6 cellular contexts compared by ENCODE assay signal in the genomic region with DNA sequence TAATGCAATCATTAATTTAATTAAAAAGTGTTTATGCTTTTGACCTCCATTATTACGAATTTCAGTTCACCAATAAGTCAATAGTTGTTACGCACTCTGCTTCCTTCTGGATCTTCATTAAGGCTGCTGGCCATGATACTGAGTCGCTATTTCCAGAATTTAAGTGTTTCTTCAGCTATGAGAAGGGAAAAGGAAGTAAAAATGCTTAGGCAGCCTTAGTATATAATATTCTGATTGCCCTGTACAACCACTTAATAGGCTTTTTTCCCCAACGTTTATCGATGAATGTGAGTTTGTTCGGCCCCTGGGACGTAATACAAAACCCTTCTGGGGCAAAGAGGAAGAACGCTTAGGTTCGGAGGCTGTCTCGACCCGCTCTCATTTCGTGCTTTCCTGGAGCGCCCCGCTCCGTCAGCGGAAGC. TPM values are rescaled to one million over a fixed set of nuclear protein-coding genes. Genes with fewer than 3 reads are reported as not detected.
DNase-seq lines count a peak whose midpoint lies in the region; ATAC-seq, FAIRE-seq and TF ChIP-seq lines count a peak whose summit lies in the region.

No MANE protein-coding gene starts in this region.

- peak overlapping the region; percentile 82 for H3K4me3 ChIP-seq in A549
- H3K4me3 ChIP-seq in brain microvascular endothelial cell (ENCODE audit: low read depth, low read length) = peak overlapping the region; percentile 89

- FAIRE-seq in A549 (lab: Jason Lieb, UNC) = no peak

- POLR2A ChIA-PET in A549 (lab: Yijun Ruan, JAX) = no interaction called here

- no peaks in the 10 kb centered on the region for H3K27me3 Mint-ChIP-seq in neural crest cell (ENCODE audit: low read depth)

- WGBS in A549 (ENCODE audit: missing lambda C conversion rate) = under 1% methylated on average over 13 of the region's 16 CpGs

- peaks cover 44% of the 10 kb centered on the region for H3K4me1 Mint-ChIP-seq in neural crest cell

- ATAC-seq in A549 (no peak), HG02981 (IDR thresholded peaks at IDR 0.05; ENCODE audit: unreplicated experiment) (peak; percentile 19)

- H3K4me3 Mint-ChIP-seq in neural crest cell = peak overlapping the region; percentile 97

- H3K9me3 Mint-ChIP-seq in neural crest cell = no peaks in the 10 kb centered on the region

- no peaks in the 10 kb centered on the region for H3K27me3 ChIP-seq in brain microvascular endothelial cell (replicated peaks)

- H3K4me1 ChIP-seq in A549 = peaks cover 21% of the 10 kb centered on the region; the same call in 2 of the 3 replicates

- TF ChIP-seq POLR2A in A549 (IDR thresholded peaks at IDR 0.05; ENCODE audit: low read length) = peak; percentile 69

- no peaks in the 10 kb centered on the region for H3K36me3 Mint-ChIP-seq in neural crest cell (ENCODE audit: low read depth)

- no peak for TF ChIP-seq RAD21 in A549 (conservative IDR thresholded peaks at IDR 0.05 in 1 of 2, IDR thresholded peaks at IDR 0.05 in 1 of 2)

- DNase-seq in A549 (ENCODE audit: low read depth in 1 of 2, low spot score in 1 of 2) (peak in 1 of 2 experiments; percentile 63), brain microvascular endothelial cell (peak; percentile 6), neural crest cell (ENCODE audit: low read depth, low spot score) (no peak), NCI-H82 (lab: John Stamatoyannopoulos, UW) (no peak), occipital lobe (lab: John Stamatoyannopoulos, UW) (no peak)

- H3K9me3 ChIP-seq in A549 = no peaks in the 10 kb centered on the region

- no peak for TF ChIP-seq EP300 in A549 (IDR thresholded peaks at IDR 0.05)

- H3K36me3 ChIP-seq in brain microvascular endothelial cell (replicated peaks) = no peaks in the 10 kb centered on the region

- peak overlapping the region; percentile 92 to 99 for H3K27ac ChIP-seq in A549
- peak overlapping the region; percentile 93 for H3K27ac ChIP-seq in brain microvascular endothelial cell

- H3K4me2 ChIP-seq in A549 = peak overlapping the region; percentile 88

- TF ChIP-seq CTCF in A549 (IDR thresholded peaks at IDR 0.05) (no peak), brain microvascular endothelial cell (IDR thresholded peaks at IDR 0.05; ENCODE audit: low read depth, low read length, missing control alignments) (peak; percentile 16), neural crest cell (conservative IDR thresholded peaks at IDR 0.05) (no peak)

- H3K27ac Mint-ChIP-seq in neural crest cell (ENCODE audit: unreplicated experiment) = peak overlapping the region; percentile 97

- CTCF ChIA-PET in A549 (lab: Yijun Ruan, JAX) = no interaction called here

- in situ Hi-C loops in brain microvascular endothelial cell (cut with HindIII; ENCODE audit: low pct_ligation_motif_present, low sequenced_read_pairs) = no loop called here

TF ChIP-seq in A549, 52 proteins besides CTCF, POLR2A, EP300 and RAD21:
- no peak for TF ChIP-seq CEBPB (IDR thresholded peaks at IDR 0.05)
- TF ChIP-seq E2F6 (IDR thresholded peaks at IDR 0.05; ENCODE audit: borderline replicate concordance, low read depth) = peak; percentile 20; the same call in 1 of the 2 replicates

RNA-seq across cellular contexts. Expression of gene OARD1, which starts 0.6 kb away (rescaled TPM):
- polyA plus RNA-seq in A549 (2011; rRNA removed) (15.6 and 21.4 TPM in 2 replicates), A549 (2017; fragmentation: RNase III; extraction: RNeasy Plus Mini Kit Qiagen cat#74134 plus additional on column Dnase treatment) (26.2 to 28.5 TPM (median 26.4 TPM) in 3 replicates)
- 4.8 and 5.1 TPM in 2 replicates for polyA plus RNA-seq in A549 (2012; cell fraction: cytosol; rRNA removed)
- polyA plus RNA-seq in A549 (2012; cell fraction: nucleus; rRNA removed) = 4.8 and 6.1 TPM in 2 replicates
- polyA minus RNA-seq in A549 (2011; rRNA and poly(A)+ RNA removed) = 6.2 and 7.8 TPM in 2 replicates
- total RNA-seq in neural crest cell (32.8 and 32.9 TPM in 2 replicates), occipital lobe (15.8 TPM)

RNA-seq across cellular contexts. Expression of gene NFYA, which starts 1.3 kb away (rescaled TPM):
- 11.2 and 19.2 TPM in 2 replicates for polyA plus RNA-seq in A549 (2011; rRNA removed)
- 5.3 and 7.1 TPM in 2 replicates for polyA plus RNA-seq in A549 (2012; cell fraction: cytosol; rRNA removed)
- polyA plus RNA-seq in A549 (2012; cell fraction: nucleus; rRNA removed) = 5.1 and 5.3 TPM in 2 replicates
- 15.7 to 17.0 TPM (median 16.2 TPM) in 3 replicates for polyA plus RNA-seq in A549 (2017; fragmentation: RNase III; extraction: RNeasy Plus Mini Kit Qiagen cat#74134 plus additional on column Dnase treatment)
- polyA minus RNA-seq in A549 (2011; rRNA and poly(A)+ RNA removed) = 39.9 and 41.1 TPM in 2 replicates
- 59.7 and 61.4 TPM in 2 replicates for total RNA-seq in neural crest cell
- total RNA-seq in occipital lobe = 40.4 TPM

RNA-seq across cellular contexts. Expression of gene APOBEC2, which starts 18.5 kb away (rescaled TPM):
- polyA plus RNA-seq in A549 (2011; rRNA removed) = not detected in 2 replicates
- polyA plus RNA-seq in A549 (2012; cell fraction: cytosol; rRNA removed) = not detected in 2 replicates
- polyA plus RNA-seq in A549 (2012; cell fraction: nucleus; rRNA removed) = not detected in 2 replicates
- polyA plus RNA-seq in A549 (2017; fragmentation: RNase III; extraction: RNeasy Plus Mini Kit Qiagen cat#74134 plus additional on column Dnase treatment) = not detected in 3 replicates
- not detected in 2 replicates for polyA minus RNA-seq in A549 (2011; rRNA and poly(A)+ RNA removed)
- total RNA-seq in neural crest cell = not detected in 2 replicates
- total RNA-seq in occipital lobe = 0.62 TPM

RNA-seq across cellular contexts. Expression of gene TSPO2, which starts 29.2 kb away (rescaled TPM):
- polyA plus RNA-seq in A549 (2011; rRNA removed) = not detected in 2 replicates
- polyA plus RNA-seq in A549 (2012; cell fraction: cytosol; rRNA removed) = 0.08 and 0.17 TPM in 2 replicates
- polyA plus RNA-seq in A549 (2012; cell fraction: nucleus; rRNA removed) = not detected in 2 replicates
- polyA plus RNA-seq in A549 (2017; fragmentation: RNase III; extraction: RNeasy Plus Mini Kit Qiagen cat#74134 plus additional on column Dnase treatment) = not detected in 3 replicates
- not detected in 2 replicates for polyA minus RNA-seq in A549 (2011; rRNA and poly(A)+ RNA removed)
- total RNA-seq in neural crest cell = not detected in 2 replicates
- total RNA-seq in occipital lobe = not detected

RNA-seq across cellular contexts. Expression of gene UNC5CL, which starts 32.5 kb away (rescaled TPM):
- 2.2 and 2.8 TPM in 2 replicates for polyA plus RNA-seq in A549 (2011; rRNA removed)
- polyA plus RNA-seq in A549 (2012; cell fraction: cytosol; rRNA removed) = 1.2 and 1.5 TPM in 2 replicates
- polyA plus RNA-seq in A549 (2012; cell fraction: nucleus; rRNA removed) = 5.2 and 6.2 TPM in 2 replicates
- polyA plus RNA-seq in A549 (2017; fragmentation: RNase III; extraction: RNeasy Plus Mini Kit Qiagen cat#74134 plus additional on column Dnase treatment) = 0.79 to 1.2 TPM (median 1.1 TPM) in 3 replicates
- 1.2 and 1.3 TPM in 2 replicates for polyA minus RNA-seq in A549 (2011; rRNA and poly(A)+ RNA removed)
- total RNA-seq in neural crest cell = 1.5 and 1.6 TPM in 2 replicates
- 0.16 TPM for total RNA-seq in occipital lobe
